ENCODE assay signal across 33 cellular contexts in genomic region chr19:50673118-50673517, GRCh38. TPM values are rescaled to one million over a fixed set of nuclear protein-coding genes. Genes with fewer than 3 reads are reported as not detected.
"Had no signal": no experiment of that assay in that cellular context is flagged by ENCODE, and none has a peak within 500 bp of the region (broad histone marks: within the 10 kb centered on the region; RNA-seq: fewer than 3 reads in every experiment).

No MANE protein-coding gene starts in this region.

- H3K9me3 Mint-ChIP-seq: mesothelial cell of epicardium, natural killer cell, nephron progenitor cell, neural progenitor cell had no signal

- H3K4me1 ChIP-seq: neural progenitor cell, right atrium auricular region, right lobe of liver, testis, transverse colon, vagina had no signal

- H3K36me3 ChIP-seq: left ventricle myocardium inferior, neural progenitor cell, ovary, right atrium auricular region, right lobe of liver, stomach, thyroid gland, transverse colon, upper lobe of left lung, vagina had no signal

- H3K4me2 ChIP-seq: hepatocyte, neural progenitor cell, smooth muscle cell had no signal

- H3K4me3 Mint-ChIP-seq: mesothelial cell of epicardium; natural killer cell; nephron progenitor cell; neural progenitor cell; stimulated activated memory B cell treated with anti-CD40 and anti-IgM and Interleukin-4, amounts not matched to agents 10 μg/mL and 1 μg/mL and 100 μg/mL, for 72 hours had no signal

- H3K9me3 ChIP-seq: ovary, right atrium auricular region, right lobe of liver, testis, thyroid gland, transverse colon, vagina had no signal

- H3K4me1 Mint-ChIP-seq: mesothelial cell of epicardium, natural killer cell had no signal

- H3K27ac Mint-ChIP-seq: mesothelial cell of epicardium; naive B cell; natural killer cell; nephron progenitor cell; neural progenitor cell; progenitor cell of endocrine pancreas; stimulated activated memory B cell treated with anti-CD40 and anti-IgM and Interleukin-4, amounts not matched to agents 10 μg/mL and 1 μg/mL and 100 μg/mL, for 72 hours had no signal

- H3K27ac ChIP-seq: hepatocyte, left ventricle myocardium inferior, neural progenitor cell, ovary, right atrium auricular region, right lobe of liver, stomach, testis, thyroid gland, transverse colon, upper lobe of left lung, vagina had no signal

- DNase-seq: left colon; left ventricle myocardium inferior; mesendoderm; naive B cell; natural killer cell; nephron progenitor cell; ovary; right lobe of liver; stimulated activated CD4-positive, alpha-beta T cell treated with anti-CD3 and anti-CD28 coated beads, Interleukin-1b, Interleukin-23, amount 100 ng/mL, for 48 hours; stimulated activated CD4-positive, alpha-beta T cell treated with anti-CD3 and anti-CD28 coated beads, Interleukin-2, amount 100 ng/mL, for 48 hours; stimulated activated CD4-positive, alpha-beta T cell treated with anti-CD3 and anti-CD28 coated beads, Interleukin-4, amount 100 ng/mL, for 4 hours; stimulated activated CD8-positive, alpha-beta memory T cell treated with anti-CD3 and anti-CD28 coated beads, Interleukin-4, amount 100 ng/mL, for 48 hours; stimulated activated naive CD8-positive, alpha-beta T cell treated with anti-CD3 and anti-CD28 coated beads, Interleukin-15, Interleukin-2, amounts not matched to agents 100 U/mL and 50 U/mL, for 24 hours; stomach; testis; thyroid gland; transverse colon; upper lobe of left lung had no signal

- ATAC-seq: left colon; natural killer cell; right lobe of liver; stimulated activated memory B cell treated with anti-CD40 and anti-IgM and Interleukin-4, amounts not matched to agents 10 μg/mL and 1 μg/mL and 100 μg/mL, for 72 hours; stimulated activated naive CD8-positive, alpha-beta T cell treated with anti-CD3 and anti-CD28 coated beads, Interleukin-15, Interleukin-2, amounts not matched to agents 100 U/mL and 50 U/mL, for 24 hours had no signal

- H3K27me3 ChIP-seq: ovary, testis had no signal

- H3K9ac ChIP-seq: neural progenitor cell had no signal

- H3K4me3 ChIP-seq: hepatocyte, left ventricle myocardium inferior, lung, neural progenitor cell, ovary, right atrium auricular region, right lobe of liver, smooth muscle cell, stomach, testis, thyroid gland, transverse colon, upper lobe of left lung, vagina had no signal

- H2AFZ ChIP-seq: hepatocyte, neural progenitor cell had no signal

- H3K36me3 Mint-ChIP-seq: mesothelial cell of epicardium; natural killer cell; stimulated activated memory B cell treated with anti-CD40 and anti-IgM and Interleukin-4, amounts not matched to agents 10 μg/mL and 1 μg/mL and 100 μg/mL, for 72 hours had no signal

RNA-seq across cellular contexts. Expression of gene C19orf81, which starts 23.9 kb away (rescaled TPM):
- total RNA-seq: left colon, mononuclear cell, natural killer cell, omental fat pad, right lobe of liver, skeletal muscle tissue, stomach, transverse colon, urinary bladder, vagina had no signal
- polyA plus RNA-seq: keratinocyte, ovary had no signal

RNA-seq across cellular contexts. Expression of gene SYT3, which starts 33.4 kb away (rescaled TPM):
- total RNA-seq: left colon, mononuclear cell, natural killer cell, omental fat pad, pulmonary artery endothelial cell, right lobe of liver, skeletal muscle tissue had no signal
- polyA plus RNA-seq: keratinocyte had no signal
